Comparison of ENCODE assay signal across 1 cellular context in the genomic region with DNA sequence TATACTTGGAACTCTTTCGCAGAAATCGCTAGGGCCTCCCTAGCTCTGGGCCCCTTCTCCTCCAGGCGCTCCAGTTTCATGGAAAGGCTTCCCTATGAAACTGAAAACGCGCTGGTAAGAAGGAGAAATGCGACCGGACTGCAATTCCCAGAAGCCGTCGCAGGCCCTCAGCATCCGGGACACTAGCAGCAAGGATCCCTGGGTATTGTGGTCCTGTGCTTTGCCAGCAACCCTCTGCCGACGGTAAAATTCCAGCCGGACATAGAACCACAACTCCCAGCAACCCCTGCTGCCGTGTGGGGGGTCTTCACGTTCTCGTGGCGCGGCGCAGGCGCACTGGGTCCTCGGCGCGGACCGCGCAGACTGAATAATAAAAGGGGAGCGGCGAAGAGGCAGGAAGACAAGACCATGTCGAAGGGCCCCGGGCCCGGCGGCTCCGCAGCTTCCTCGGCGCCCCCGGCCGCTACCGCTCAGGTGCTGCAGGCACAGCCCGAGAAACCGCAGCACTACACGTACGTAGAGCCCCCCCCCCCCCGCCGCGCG.
TF ChIP-seq lines count a peak whose summit lies in the region.

A gene with protein sequence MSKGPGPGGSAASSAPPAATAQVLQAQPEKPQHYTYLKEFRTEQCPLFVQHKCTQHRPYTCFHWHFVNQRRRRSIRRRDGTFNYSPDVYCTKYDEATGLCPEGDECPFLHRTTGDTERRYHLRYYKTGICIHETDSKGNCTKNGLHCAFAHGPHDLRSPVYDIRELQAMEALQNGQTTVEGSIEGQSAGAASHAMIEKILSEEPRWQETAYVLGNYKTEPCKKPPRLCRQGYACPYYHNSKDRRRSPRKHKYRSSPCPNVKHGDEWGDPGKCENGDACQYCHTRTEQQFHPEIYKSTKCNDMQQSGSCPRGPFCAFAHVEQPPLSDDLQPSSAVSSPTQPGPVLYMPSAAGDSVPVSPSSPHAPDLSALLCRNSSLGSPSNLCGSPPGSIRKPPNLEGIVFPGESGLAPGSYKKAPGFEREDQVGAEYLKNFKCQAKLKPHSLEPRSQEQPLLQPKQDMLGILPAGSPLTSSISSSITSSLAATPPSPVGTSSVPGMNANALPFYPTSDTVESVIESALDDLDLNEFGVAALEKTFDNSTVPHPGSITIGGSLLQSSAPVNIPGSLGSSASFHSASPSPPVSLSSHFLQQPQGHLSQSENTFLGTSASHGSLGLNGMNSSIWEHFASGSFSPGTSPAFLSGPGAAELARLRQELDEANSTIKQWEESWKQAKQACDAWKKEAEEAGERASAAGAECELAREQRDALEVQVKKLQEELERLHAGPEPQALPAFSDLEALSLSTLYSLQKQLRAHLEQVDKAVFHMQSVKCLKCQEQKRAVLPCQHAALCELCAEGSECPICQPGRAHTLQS (plus strand): TSS at position 334 of the 543 bp plus-strand sequence. CDS start 75 bp downstream, at position 409.

TF ChIP-seq in SK-N-SH treated with all-trans-retinoic acid at 6 μM for 48 hours, 23 proteins besides CTCF, POLR2A, EP300 and RAD21 (continued from another document):
- TF ChIP-seq ZNF8 (CRISPR knock-in tag; IDR thresholded peaks at IDR 0.05) (no peak), ZFP3 (CRISPR knock-in tag; IDR thresholded peaks at IDR 0.05) (peak; percentile 82)
